Comparison of ENCODE assay signal across 8 cellular contexts in the genomic region with DNA sequence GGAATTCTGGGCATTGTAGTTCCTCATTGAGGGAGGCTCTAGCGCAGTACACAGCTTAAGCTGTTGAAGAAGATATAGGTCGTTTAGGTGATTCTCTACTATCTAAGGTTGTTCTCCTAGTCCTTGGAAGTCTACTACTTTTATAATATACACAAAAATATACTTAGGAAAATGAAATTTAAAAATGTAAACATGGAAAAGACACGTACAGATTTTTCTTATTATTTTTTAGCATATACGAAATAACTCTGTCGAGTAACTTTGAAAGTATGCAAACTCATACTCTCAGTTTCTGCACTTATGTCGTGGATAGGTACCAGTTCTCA. TPM values are rescaled to one million over a fixed set of nuclear protein-coding genes. Genes with fewer than 3 reads are reported as not detected.
DNase-seq lines count a peak whose midpoint lies in the region; FAIRE-seq and TF ChIP-seq lines count a peak whose summit lies in the region.

No MANE protein-coding gene starts in this region.

- no peaks in the 10 kb centered on the region for H3K9me3 ChIP-seq in SJSA1 (replicated peaks)
- H3K9me3 ChIP-seq in skeletal muscle satellite cell (replicated peaks; ENCODE audit: low read length) = no peaks in the 10 kb centered on the region

- H3K9ac ChIP-seq in skeletal muscle satellite cell (ENCODE audit: low read depth, low read length) = no peak overlapping the region

- H3K36me3 ChIP-seq in SJSA1 = no peaks in the 10 kb centered on the region
- H3K36me3 ChIP-seq in skeletal muscle satellite cell (ENCODE audit: insufficient read depth, low read length) = no peaks in the 10 kb centered on the region

- H3K4me1 ChIP-seq in SJSA1 (replicated peaks) = no peaks in the 10 kb centered on the region
- H3K4me1 ChIP-seq in skeletal muscle satellite cell (ENCODE audit: control insufficient read depth, insufficient read depth, low read length) = peaks cover 8% of the 10 kb centered on the region

- no peak for TF ChIP-seq CTCF in fibroblast of the aortic adventitia (IDR thresholded peaks at IDR 0.05; ENCODE audit: insufficient read depth, low read length)

- peak; percentile 2 for DNase-seq in GM19239 (ENCODE audit: insufficient read length, low spot score)
- no peak for DNase-seq in SJSA1 (ENCODE audit: low read depth in 1 of 2, low spot score in 2 of 2)
- no peak for DNase-seq in fibroblast of the aortic adventitia (ENCODE audit: low read depth)
- DNase-seq in NCI-H2029 treated with DMSO at 0.1 percent for 48 hours (lab: John Stamatoyannopoulos, UW) = no peak
- no peak for DNase-seq in head of caudate nucleus
- DNase-seq in NOMO-1 treated with dmso at 0.1 percent for 144 hours (lab: John Stamatoyannopoulos, UW; ENCODE audit: unreplicated experiment) = no peak
- no peak for DNase-seq in activated effector memory CD4-positive, alpha-beta T cell treated with anti-CD3 and anti-CD28 coated beads, Interleukin-2, amount 50 U/mL, for 16 hours

- peak overlapping the region; percentile 53 for H3K4me3 ChIP-seq in SJSA1
- peak overlapping the region; percentile 87 for H3K4me3 ChIP-seq in fibroblast of the aortic adventitia (ENCODE audit: low read depth, low read length)
- H3K4me3 ChIP-seq in skeletal muscle satellite cell (ENCODE audit: low read length) = peak overlapping the region; percentile 86

- intact Hi-C loops in head of caudate nucleus (cut with DNase I) = no loop called here

- H3K27me3 ChIP-seq in SJSA1 (replicated peaks) = peaks cover 3% of the 10 kb centered on the region; the same call in 1 of the 2 replicates
- no peaks in the 10 kb centered on the region for H3K27me3 ChIP-seq in skeletal muscle satellite cell (ENCODE audit: control insufficient read depth, insufficient read depth, low read length)

- no peak overlapping the region for H3K27ac ChIP-seq in SJSA1

- no peak for FAIRE-seq in GM19239 (lab: Jason Lieb, UNC)

- H3K4me2 ChIP-seq in skeletal muscle satellite cell (ENCODE audit: low read length) = peak overlapping the region; percentile 96

RNA-seq across cellular contexts. Expression of gene FASTKD1, which starts 0.3 kb away (rescaled TPM):
- total RNA-seq in SJSA1 (2014; rRNA removed; shearing (Covaris generic)) = 25.2 and 30.4 TPM in 2 replicates
- total RNA-seq in fibroblast of the aortic adventitia (ENCODE audit: low replicate concordance) = 17.6 and 24.0 TPM in 2 replicates
- 17.0 and 23.1 TPM in 2 replicates for total RNA-seq in skeletal muscle satellite cell (2012; rRNA removed)

RNA-seq across cellular contexts. Expression of gene PPIG, which starts 10.2 kb away (rescaled TPM):
- total RNA-seq in SJSA1 (2014; rRNA removed; shearing (Covaris generic)) = 32.7 and 33.4 TPM in 2 replicates
- total RNA-seq in fibroblast of the aortic adventitia (ENCODE audit: low replicate concordance) = 43.5 and 43.7 TPM in 2 replicates
- 17.7 and 22.6 TPM in 2 replicates for total RNA-seq in skeletal muscle satellite cell (2012; rRNA removed)
